Comparison of ENCODE assay signal across 32 cellular contexts in genomic region chr11:18071098-18071705, GRCh38. TPM values are rescaled to one million over a fixed set of nuclear protein-coding genes. Genes with fewer than 3 reads are reported as not detected.
DNase-seq lines count a peak whose midpoint lies in the region; FAIRE-seq and TF ChIP-seq lines count a peak whose summit lies in the region.
"Had no signal": no experiment of that assay in that cellular context is flagged by ENCODE, and none has a peak within 500 bp of the region (broad histone marks: within the 10 kb centered on the region; RNA-seq: fewer than 3 reads in every experiment).

No MANE protein-coding gene starts in this region.

- TF ChIP-seq CTCF in D721Med (IDR thresholded peaks at IDR 0.05; ENCODE audit: insufficient read depth, missing control alignments) (no peak), endothelial cell (IDR thresholded peaks at IDR 0.05; ENCODE audit: unreplicated experiment) (no peak)

- H3K36me3 Mint-ChIP-seq in endothelial cell (ENCODE audit: low read depth, unreplicated experiment): no peaks in the 10 kb centered on the region
- no peaks in the 10 kb centered on the region for H3K36me3 Mint-ChIP-seq in T-helper 2 cell treated with Interferon-gamma antibody and Interleukin-4, amounts not matched to agents 5 μg/mL and 100 μg/mL, for 36 hours (ENCODE audit: low read depth)

- no peak overlapping the region for H3K4me3 Mint-ChIP-seq in endothelial cell (ENCODE audit: unreplicated experiment)
- H3K4me3 Mint-ChIP-seq in T-helper 2 cell treated with Interferon-gamma antibody and Interleukin-4, amounts not matched to agents 5 μg/mL and 100 μg/mL, for 36 hours: no peak overlapping the region
- H3K4me3 Mint-ChIP-seq: activated B cell treated with CpG ODN at 0.5 μM for 24 hours; activated CD4-positive, alpha-beta T cell treated with anti-CD3 and anti-CD28 coated beads, Interleukin-2, amount 10 ng/mL, durations not matched to agents 7 days and 5 days; CD4-positive, alpha-beta memory T cell; HFFc6 had no signal

- DNase-seq in D721Med (ENCODE audit: insufficient read length, low spot score): no peak
- DNase-seq in NCI-H146 treated with DMSO at 0.1 percent for 48 hours (lab: John Stamatoyannopoulos, UW; ENCODE audit: unreplicated experiment): peak; percentile 40
- DNase-seq in NCI-H748 (lab: John Stamatoyannopoulos, UW; ENCODE audit: unreplicated experiment): peak; percentile 90
- DNase-seq in endothelial cell (ENCODE audit: low spot score): no peak
- DNase-seq in T-helper 2 cell treated with Interferon-gamma antibody and Interleukin-4, amounts not matched to agents 5 μg/mL and 100 μg/mL, for 36 hours (ENCODE audit: low spot score): no peak
- DNase-seq in HuH-7.5 (ENCODE audit: low spot score): no peak
- DNase-seq in middle frontal gyrus (ENCODE audit: extremely low spot score, low spot score): no peak
- DNase-seq in stimulated activated CD4-positive, alpha-beta T cell treated with anti-CD3 and anti-CD28 coated beads, Interleukin-4, amount 100 ng/mL, for 1 hour: no peak
- DNase-seq: activated B cell treated with CpG ODN at 0.5 μM for 24 hours; activated CD4-positive, alpha-beta T cell treated with anti-CD3 and anti-CD28 coated beads, Interleukin-2, amount 10 ng/mL, durations not matched to agents 7 days and 5 days; activated T-cell treated with anti-CD3 and anti-CD28 coated beads, Interleukin-2, amount 50 U/mL, for 1 hour; CD4-positive, alpha-beta memory T cell; central memory CD4-positive, alpha-beta T cell; cortex of kidney; effector memory CD4-positive, alpha-beta T cell; EL; erythroblast; HFFc6; left lung; mesenchymal stem cell; MM.1S; NCI-H1436; NCI-H2171; NCI-H526; stimulated activated naive CD4-positive, alpha-beta T cell; testis; uterus had no signal

- H3K4me1 Mint-ChIP-seq in endothelial cell (ENCODE audit: unreplicated experiment): peaks cover 8% of the 10 kb centered on the region
- no peaks in the 10 kb centered on the region for H3K4me1 Mint-ChIP-seq in T-helper 2 cell treated with Interferon-gamma antibody and Interleukin-4, amounts not matched to agents 5 μg/mL and 100 μg/mL, for 36 hours (ENCODE audit: low read depth)
- H3K4me1 Mint-ChIP-seq: activated B cell treated with CpG ODN at 0.5 μM for 24 hours; activated CD4-positive, alpha-beta T cell treated with anti-CD3 and anti-CD28 coated beads, Interleukin-2, amount 10 ng/mL, durations not matched to agents 7 days and 5 days; CD4-positive, alpha-beta memory T cell had no signal

- peak; percentile 56 for FAIRE-seq in D721Med (lab: Jason Lieb, UNC)
- FAIRE-seq: A204.1, H1 had no signal

- no peaks in the 10 kb centered on the region for H3K27me3 Mint-ChIP-seq in endothelial cell (ENCODE audit: unreplicated experiment)
- H3K27me3 Mint-ChIP-seq in T-helper 2 cell treated with Interferon-gamma antibody and Interleukin-4, amounts not matched to agents 5 μg/mL and 100 μg/mL, for 36 hours (ENCODE audit: low read depth): no peaks in the 10 kb centered on the region
- H3K27me3 Mint-ChIP-seq: activated B cell treated with CpG ODN at 0.5 μM for 24 hours; activated CD4-positive, alpha-beta T cell treated with anti-CD3 and anti-CD28 coated beads, Interleukin-2, amount 10 ng/mL, durations not matched to agents 7 days and 5 days; CD4-positive, alpha-beta memory T cell had no signal

- H3K27ac Mint-ChIP-seq in endothelial cell (ENCODE audit: unreplicated experiment): peak overlapping the region; percentile 10
- no peak overlapping the region for H3K27ac Mint-ChIP-seq in T-helper 2 cell treated with Interferon-gamma antibody and Interleukin-4, amounts not matched to agents 5 μg/mL and 100 μg/mL, for 36 hours
- H3K27ac Mint-ChIP-seq: activated B cell treated with CpG ODN at 0.5 μM for 24 hours; activated CD4-positive, alpha-beta T cell treated with anti-CD3 and anti-CD28 coated beads, Interleukin-2, amount 10 ng/mL, durations not matched to agents 7 days and 5 days; CD4-positive, alpha-beta memory T cell; HFFc6 had no signal

- H3K9me3 Mint-ChIP-seq in endothelial cell (ENCODE audit: unreplicated experiment): no peaks in the 10 kb centered on the region
- no peaks in the 10 kb centered on the region for H3K9me3 Mint-ChIP-seq in T-helper 2 cell treated with Interferon-gamma antibody and Interleukin-4, amounts not matched to agents 5 μg/mL and 100 μg/mL, for 36 hours
- H3K9me3 Mint-ChIP-seq: activated B cell treated with CpG ODN at 0.5 μM for 24 hours; activated CD4-positive, alpha-beta T cell treated with anti-CD3 and anti-CD28 coated beads, Interleukin-2, amount 10 ng/mL, durations not matched to agents 7 days and 5 days; CD4-positive, alpha-beta memory T cell; HFFc6 had no signal

RNA-seq across cellular contexts. Expression of gene TPH1, which starts 25.1 kb away (rescaled TPM):
- 0.38 TPM for total RNA-seq in endothelial cell (ENCODE audit: unreplicated experiment)
- total RNA-seq: myocyte, RPMI7951, SK-MEL-5 had no signal

RNA-seq across cellular contexts. Expression of gene SAAL1, which starts 34.7 kb away (rescaled TPM):
- 25.1 TPM for total RNA-seq in endothelial cell (ENCODE audit: unreplicated experiment)

RNA-seq across cellular contexts. Expression of gene SERGEF, which starts 58.4 kb away (rescaled TPM):
- total RNA-seq in endothelial cell (ENCODE audit: unreplicated experiment): 19.1 TPM

Comparison
In these comparisons a context has a peak if more than half of its experiments do, and no peak if none do; other contexts are left out.
1. DNase-seq: peak in NCI-H146 treated with DMSO at 0.1 percent for 48 hours (single experiment) and NCI-H748 (single experiment); none in D721Med (single experiment), endothelial cell (single experiment), T-helper 2 cell treated with Interferon-gamma antibody and Interleukin-4, amounts not matched to agents 5 μg/mL and 100 μg/mL, for 36 hours (single experiment), HuH-7.5 (single experiment), middle frontal gyrus (single experiment) and stimulated activated CD4-positive, alpha-beta T cell treated with anti-CD3 and anti-CD28 coated beads, Interleukin-4, amount 100 ng/mL, for 1 hour (single experiment).